ENCODE assay signal across 8 cellular contexts in the genomic region with DNA sequence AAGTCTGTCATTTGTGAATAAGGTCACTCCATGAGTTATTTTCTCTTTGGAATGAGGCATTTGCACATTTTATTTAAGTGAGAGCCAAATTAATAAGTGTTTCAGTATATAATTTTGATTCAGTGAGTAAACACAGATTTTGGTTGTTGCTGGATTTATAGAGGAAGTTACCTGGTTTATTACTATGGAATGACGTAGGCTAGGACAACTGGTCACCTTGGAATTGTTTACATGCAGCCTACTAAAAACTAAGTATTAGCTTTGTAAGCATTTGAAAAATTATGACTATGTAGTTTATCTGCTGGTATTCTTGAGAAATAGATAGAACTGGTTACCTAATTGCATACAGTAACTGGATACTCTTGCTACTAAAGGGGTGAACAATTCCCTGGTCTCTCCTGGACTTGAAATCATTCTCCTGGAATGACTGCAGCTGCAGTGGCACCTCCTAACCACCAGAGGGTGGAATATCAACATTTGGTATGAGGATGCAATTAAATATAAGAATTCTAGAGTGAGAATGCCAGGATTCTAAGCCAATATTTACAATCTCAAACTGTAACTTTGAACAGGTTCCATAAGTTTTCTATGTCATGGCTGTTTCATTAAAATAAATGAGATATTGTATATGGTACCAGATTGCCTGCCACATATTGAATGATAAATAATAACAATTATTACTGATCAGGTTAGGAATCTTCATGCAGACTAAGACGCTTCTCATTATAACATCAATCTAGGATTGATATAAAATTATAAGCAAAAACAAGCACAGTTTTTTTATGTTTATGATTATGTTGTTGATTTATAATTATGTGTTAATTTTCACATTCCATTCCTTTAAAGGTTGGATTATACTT. TPM values are rescaled to one million over a fixed set of nuclear protein-coding genes. Genes with fewer than 3 reads are reported as not detected.
A peak's percentile ranks its signal among the peaks of the same experiment; 100 is the strongest.
DNase-seq lines count a peak whose midpoint lies in the region; ATAC-seq, FAIRE-seq and TF ChIP-seq lines count a peak whose summit lies in the region.
"Had no signal": no experiment of that assay in that cellular context is flagged by ENCODE, and none has a peak within 500 bp of the region (broad histone marks: within the 10 kb centered on the region; RNA-seq: fewer than 3 reads in every experiment).

No MANE protein-coding gene starts in this region.

- H3K36me3 ChIP-seq in mucosa of descending colon (ENCODE audit: low read depth), result no peaks in the 10 kb centered on the region

- H3K4me1 ChIP-seq in mucosa of descending colon (ENCODE audit: low read depth), result no peaks in the 10 kb centered on the region

- no peaks in the 10 kb centered on the region for H3K9me3 ChIP-seq in mucosa of descending colon

- DNase-seq in DMS153 treated with DMSO at 0.1 percent for 48 hours (lab: John Stamatoyannopoulos, UW; ENCODE audit: unreplicated experiment), result peak; percentile 3
- DNase-seq in HFFc6, result peak; percentile 0
- DNase-seq in RCC 7860 (ENCODE audit: low spot score), result peak; percentile 23
- DNase-seq in dermis blood vessel endothelial cell, result peak; percentile 32
- peak in 1 of 3 donors; percentile 74 for DNase-seq in mucosa of descending colon

- intact Hi-C loops in mucosa of descending colon (cut with DNase I, micrococcal nuclease), result no loop called here

- H3K36me3 Mint-ChIP-seq in HFFc6 (ENCODE audit: low read depth), result no peaks in the 10 kb centered on the region; the same call in 1 of the 2 replicates

- no peak for FAIRE-seq in RCC 7860 (lab: Jason Lieb, UNC)

- no peak overlapping the region for H3K4me3 ChIP-seq in mucosa of descending colon

- H3K4me1 Mint-ChIP-seq in HFFc6 (ENCODE audit: low read depth), result no peaks in the 10 kb centered on the region

- no peaks in the 10 kb centered on the region for H3K27me3 Mint-ChIP-seq in HFFc6 (ENCODE audit: insufficient read depth)

- ATAC-seq in mucosa of descending colon (peak; percentile 80), HG03095 (IDR thresholded peaks at IDR 0.05; ENCODE audit: unreplicated experiment) (no peak), GM21786 (IDR thresholded peaks at IDR 0.05; ENCODE audit: unreplicated experiment) (no peak)

- H3K27ac Mint-ChIP-seq in HFFc6, result no peak overlapping the region

- peak; percentile 82 for TF ChIP-seq CTCF in HFFc6 (IDR thresholded peaks at IDR 0.05)
- TF ChIP-seq CTCF in mucosa of descending colon (IDR thresholded peaks at IDR 0.05), result peak; percentile 82

- no peak overlapping the region for H3K4me3 Mint-ChIP-seq in HFFc6

- peaks cover 42% of the 10 kb centered on the region for H3K9me3 Mint-ChIP-seq in HFFc6

RNA-seq across cellular contexts. Expression of gene KRTAP27-1, which starts 3.5 kb away (rescaled TPM):
- not detected for total RNA-seq in HFFc6 (2021; fragmentation: NEBNext Ultra II Directional; extraction: Animal tissue kit (Norgen Biotek cat#: 25700))
- total RNA-seq in dermis blood vessel endothelial cell, result not detected in 2 replicates
- not detected for total RNA-seq in mucosa of descending colon
- total RNA-seq: T-helper 2 cell treated with Interferon-gamma antibody and Interleukin-4, amounts not matched to agents 100 ng/mL and 5 ng/mL, for 36 hours had no signal

RNA-seq across cellular contexts. Expression of gene KRTAP23-1, which starts 7.5 kb away (rescaled TPM):
- total RNA-seq in HFFc6 (2021; fragmentation: NEBNext Ultra II Directional; extraction: Animal tissue kit (Norgen Biotek cat#: 25700)), result not detected
- total RNA-seq in dermis blood vessel endothelial cell, result not detected in 2 replicates
- not detected for total RNA-seq in mucosa of descending colon
- total RNA-seq: T-helper 2 cell treated with Interferon-gamma antibody and Interleukin-4, amounts not matched to agents 100 ng/mL and 5 ng/mL, for 36 hours had no signal

RNA-seq across cellular contexts. Expression of gene KRTAP26-1, which starts 20.8 kb away (rescaled TPM):
- not detected for total RNA-seq in HFFc6 (2021; fragmentation: NEBNext Ultra II Directional; extraction: Animal tissue kit (Norgen Biotek cat#: 25700))
- total RNA-seq in dermis blood vessel endothelial cell (not detected in 2 replicates), mucosa of descending colon (not detected)
- total RNA-seq: T-helper 2 cell treated with Interferon-gamma antibody and Interleukin-4, amounts not matched to agents 100 ng/mL and 5 ng/mL, for 36 hours had no signal

RNA-seq across cellular contexts. Expression of gene KRTAP13-2, which starts 31.1 kb away (rescaled TPM):
- not detected for total RNA-seq in HFFc6 (2021; fragmentation: NEBNext Ultra II Directional; extraction: Animal tissue kit (Norgen Biotek cat#: 25700))
- not detected in 2 replicates for total RNA-seq in dermis blood vessel endothelial cell
- 10 to 100 TPM in 1 of 3 donors, 1 to 10 TPM in 1, under 1 TPM in 1; 0.47 to 15.0 (median 2.9) TPM for total RNA-seq in mucosa of descending colon
- total RNA-seq: T-helper 2 cell treated with Interferon-gamma antibody and Interleukin-4, amounts not matched to agents 100 ng/mL and 5 ng/mL, for 36 hours had no signal

RNA-seq across cellular contexts. Expression of gene KRTAP25-1, which starts 51.6 kb away (rescaled TPM):
- not detected for total RNA-seq in HFFc6 (2021; fragmentation: NEBNext Ultra II Directional; extraction: Animal tissue kit (Norgen Biotek cat#: 25700))
- total RNA-seq in dermis blood vessel endothelial cell (not detected in 2 replicates), mucosa of descending colon (not detected)
- total RNA-seq: T-helper 2 cell treated with Interferon-gamma antibody and Interleukin-4, amounts not matched to agents 100 ng/mL and 5 ng/mL, for 36 hours had no signal
